In genomic region chr3:42190701-42191442, GRCh38 we compare ENCODE assay signal across 8 cellular contexts.
DNase-seq lines count a peak whose midpoint lies in the region; ATAC-seq and TF ChIP-seq lines count a peak whose summit lies in the region.

No MANE protein-coding gene starts in this region.

- in situ Hi-C loops in SK-MEL-5 (cut with HindIII; ENCODE audit: low pct_unique_long_range_greater_than_20kb, low sequenced_read_pairs) = no loop called here

- H3K27me3 Mint-ChIP-seq in activated naive CD4-positive, alpha-beta T cell treated with anti-CD3 and anti-CD28 coated beads for 36 hours (ENCODE audit: low read depth) = no peaks in the 10 kb centered on the region
- no peaks in the 10 kb centered on the region for H3K27me3 Mint-ChIP-seq in progenitor cell of endocrine pancreas

- H3K4me3 ChIP-seq in vagina = no peak overlapping the region

- no peaks in the 10 kb centered on the region for H3K9me3 Mint-ChIP-seq in activated naive CD4-positive, alpha-beta T cell treated with anti-CD3 and anti-CD28 coated beads for 36 hours
- no peaks in the 10 kb centered on the region for H3K9me3 Mint-ChIP-seq in progenitor cell of endocrine pancreas (ENCODE audit: low read depth)

- H3K27ac ChIP-seq in vagina = no peak overlapping the region

- TF ChIP-seq POLR2A in vagina (IDR thresholded peaks at IDR 0.05) = no peak

- peaks cover 0 to 43% of the 10 kb centered on the region in 2 donors for H3K36me3 ChIP-seq in vagina

- no peaks in the 10 kb centered on the region for H3K27me3 ChIP-seq in vagina

- H3K4me1 Mint-ChIP-seq in activated naive CD4-positive, alpha-beta T cell treated with anti-CD3 and anti-CD28 coated beads for 36 hours (ENCODE audit: low read depth) = peaks cover 8% of the 10 kb centered on the region
- peaks cover 10% of the 10 kb centered on the region for H3K4me1 Mint-ChIP-seq in progenitor cell of endocrine pancreas (ENCODE audit: low read depth)

- CTCF ChIA-PET in activated naive CD4-positive, alpha-beta T cell treated with anti-CD3 and anti-CD28 coated beads for 36 hours (lab: Charles Lee) = interaction anchor here (0.5 to 4.0 kb wide), 40 partner anchors 10 to 796 kb away, joined by 3 to 56 read pairs (median 4); no protein-coding TSS in a partner anchor

- peak; percentile 26 for DNase-seq in CMK (ENCODE audit: low read depth)
- DNase-seq in HUDEP-2 (lab: John Stamatoyannopoulos, UW; ENCODE audit: unreplicated experiment in 76 of 76) = peak in 56 of 76 experiments; percentile 1 to 72 (median 45)
- DNase-seq in SK-MEL-5 (ENCODE audit: low read depth, low spot score) = peak; percentile 79
- DNase-seq in activated naive CD4-positive, alpha-beta T cell treated with anti-CD3 and anti-CD28 coated beads for 36 hours = peak; percentile 83
- no peak for DNase-seq in Right ventricle myocardium superior
- DNase-seq in progenitor cell of endocrine pancreas (ENCODE audit: low spot score, unreplicated experiment) = peak; percentile 70
- DNase-seq in vagina (ENCODE audit: extremely low spot score in 2 of 2) = no peak

- no peak overlapping the region for H3K4me3 Mint-ChIP-seq in activated naive CD4-positive, alpha-beta T cell treated with anti-CD3 and anti-CD28 coated beads for 36 hours
- H3K4me3 Mint-ChIP-seq in progenitor cell of endocrine pancreas (ENCODE audit: low read depth) = no peak overlapping the region

- TF ChIP-seq CTCF in progenitor cell of endocrine pancreas (IDR thresholded peaks at IDR 0.05; ENCODE audit: unreplicated experiment) = peak; percentile 94
- TF ChIP-seq CTCF in vagina (IDR thresholded peaks at IDR 0.05) = peak; percentile 34 to 62 (median 59)

- H3K4me1 ChIP-seq in vagina = no peaks in the 10 kb centered on the region

- no peaks in the 10 kb centered on the region for H3K9me3 ChIP-seq in vagina

- intact Hi-C loops in activated naive CD4-positive, alpha-beta T cell treated with anti-CD3 and anti-CD28 coated beads for 36 hours (cut with micrococcal nuclease) = loop anchor here (1.0 to 10.0 kb wide), 3 partner anchors 73 to 297 kb away; no protein-coding TSS in a partner anchor
- intact Hi-C loops in Right ventricle myocardium superior (cut with DNase I) (loop anchor here (2.0 kb wide), 1 partner anchor 76 kb away; no protein-coding TSS in a partner anchor), vagina (cut with DNase I) (no loop called here)

- H3K36me3 Mint-ChIP-seq in activated naive CD4-positive, alpha-beta T cell treated with anti-CD3 and anti-CD28 coated beads for 36 hours (ENCODE audit: low read depth) = peaks cover 21% of the 10 kb centered on the region
- peaks cover 11% of the 10 kb centered on the region for H3K36me3 Mint-ChIP-seq in progenitor cell of endocrine pancreas (ENCODE audit: insufficient read depth)

- peak; percentile 63 for ATAC-seq in Right ventricle myocardium superior (ENCODE audit: poor library complexity)
- ATAC-seq in HG02938 (IDR thresholded peaks at IDR 0.05; ENCODE audit: unreplicated experiment) = no peak

- H3K27ac Mint-ChIP-seq in activated naive CD4-positive, alpha-beta T cell treated with anti-CD3 and anti-CD28 coated beads for 36 hours = no peak overlapping the region
- peak overlapping the region; percentile 37 for H3K27ac Mint-ChIP-seq in progenitor cell of endocrine pancreas

Comparison
In these comparisons a context has a peak if more than half of its experiments do, and no peak if none do; other contexts are left out.
1. DNase-seq: peak in CMK (single experiment), HUDEP-2 (56 of 76), SK-MEL-5 (single experiment), activated naive CD4-positive, alpha-beta T cell treated with anti-CD3 and anti-CD28 coated beads for 36 hours (single experiment) and progenitor cell of endocrine pancreas (single experiment); none in Right ventricle myocardium superior (single experiment) and vagina (0 of 2).